ENCODE assay signal across 7 cellular contexts in the genomic region with DNA sequence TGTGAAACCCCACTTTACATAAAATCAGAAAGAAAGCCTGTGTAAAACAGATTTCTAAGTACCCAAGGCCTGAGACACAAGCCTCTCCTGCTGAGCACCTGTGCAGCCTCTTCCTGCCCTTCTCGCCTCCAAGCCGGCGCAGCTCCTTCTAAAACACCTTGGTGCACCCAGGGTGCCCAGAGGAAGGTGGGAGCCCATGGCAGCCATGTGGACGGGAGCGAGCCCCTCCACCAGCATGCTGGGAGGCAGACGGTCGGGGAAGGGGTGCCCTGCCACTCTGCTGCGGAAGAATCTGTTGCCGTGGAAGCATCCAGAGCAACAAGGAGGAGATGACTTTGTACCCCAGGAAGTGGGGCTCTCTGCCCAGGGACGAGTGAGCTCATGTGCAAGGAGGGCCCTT.
"Had no signal": no experiment of that assay in that cellular context is flagged by ENCODE, and none has a peak within 500 bp of the region (broad histone marks: within the 10 kb centered on the region; RNA-seq: fewer than 3 reads in every experiment).

No MANE protein-coding gene starts in this region.

- FAIRE-seq: GM12878, GM12891, GM12892, GM18507, GM19239 had no signal

- DNase-seq: GDM1, GF-D8 had no signal

- ATAC-seq: GM12878 had no signal

- H3K4me3 ChIP-seq: GM12878 had no signal
